ENCODE assay signal across 1 cellular context in the genomic region with DNA sequence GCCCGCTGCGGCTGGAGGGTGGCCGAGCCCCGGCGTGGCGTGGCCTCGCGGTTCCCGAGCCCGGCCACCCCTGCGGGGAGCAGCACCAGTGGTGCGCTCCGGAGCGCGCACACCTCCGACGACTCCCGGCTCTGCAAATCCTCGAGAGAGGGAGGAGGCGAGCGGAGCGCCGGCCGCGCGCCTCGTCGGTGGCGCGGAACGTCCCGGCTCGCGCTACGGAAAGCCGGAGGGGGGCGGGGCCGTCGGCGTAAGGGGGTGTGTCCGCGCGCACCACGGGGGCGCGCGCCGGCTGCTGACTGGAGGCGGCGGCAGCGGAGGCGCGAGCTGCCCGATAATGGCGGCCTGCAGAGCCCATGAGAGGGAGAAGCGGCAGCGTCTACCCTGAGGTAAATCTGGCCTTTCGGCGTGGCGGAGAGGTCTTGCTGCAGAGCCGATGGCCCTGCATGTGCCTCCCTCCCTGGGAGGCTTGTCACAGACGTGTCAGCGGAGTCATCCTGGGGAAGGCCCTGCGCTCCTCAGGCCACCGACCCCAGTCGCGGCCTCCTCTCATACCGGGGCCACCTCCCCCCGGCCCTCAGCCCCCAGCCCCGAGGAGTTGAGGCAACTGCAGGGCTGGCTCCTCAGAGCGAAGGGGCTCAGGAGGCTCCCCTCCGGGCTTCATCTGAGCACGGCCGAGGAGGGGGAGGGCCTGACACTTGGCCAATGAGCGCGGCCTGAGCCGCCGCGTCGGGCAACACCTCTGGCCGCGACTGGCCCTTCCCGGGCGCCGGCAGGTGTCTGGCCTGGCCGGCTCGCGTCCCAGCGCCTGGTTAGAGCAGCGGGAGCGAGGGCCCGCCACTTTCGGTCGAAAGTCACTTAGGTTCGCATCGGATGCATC.
TF ChIP-seq lines count a peak whose summit lies in the region.

A gene (plus strand): TSS at position 295 of the 877 bp plus-strand sequence. CDS start 2,485 bp downstream, outside the sequence.

TF ChIP-seq in K562, 482 proteins besides CTCF, POLR2A, EP300 and RAD21 (continued from another document and continues in another):
- TF ChIP-seq, protein P1, sequence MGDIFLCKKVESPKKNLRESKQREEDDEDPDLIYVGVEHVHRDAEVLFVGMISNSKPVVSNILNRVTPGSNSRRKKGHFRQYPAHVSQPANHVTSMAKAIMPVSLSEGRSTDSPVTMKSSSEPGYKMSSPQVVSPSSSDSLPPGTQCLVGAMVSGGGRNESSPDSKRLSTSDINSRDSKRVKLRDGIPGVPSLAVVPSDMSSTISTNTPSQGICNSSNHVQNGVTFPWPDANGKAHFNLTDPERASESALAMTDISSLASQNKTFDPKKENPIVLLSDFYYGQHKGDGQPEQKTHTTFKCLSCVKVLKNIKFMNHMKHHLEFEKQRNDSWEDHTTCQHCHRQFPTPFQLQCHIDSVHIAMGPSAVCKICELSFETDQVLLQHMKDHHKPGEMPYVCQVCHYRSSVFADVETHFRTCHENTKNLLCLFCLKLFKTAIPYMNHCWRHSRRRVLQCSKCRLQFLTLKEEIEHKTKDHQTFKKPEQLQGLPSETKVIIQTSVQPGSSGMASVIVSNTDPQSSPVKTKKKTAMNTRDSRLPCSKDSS (IDR thresholded peaks at IDR 0.05; ENCODE audit: low read depth, partially characterized antibody) = no peak
- TF ChIP-seq NFYB (IDR thresholded peaks at IDR 0.05; ENCODE audit: extremely low read depth, insufficient read length) (peak; percentile 64), C11orf30 (IDR thresholded peaks at IDR 0.05; ENCODE audit: low read depth) (peak; percentile 62), CBX8 (IDR thresholded peaks at IDR 0.05; ENCODE audit: borderline replicate concordance, extremely low read depth, low read depth, low read length, poor library complexity, severe bottlenecking) (no peak), CTBP1 (IDR thresholded peaks at IDR 0.05; ENCODE audit: borderline replicate concordance) (peak; percentile 98), RAD51 (IDR thresholded peaks at IDR 0.05; ENCODE audit: borderline replicate concordance, low read depth) (no peak), MTA1 (IDR thresholded peaks at IDR 0.05; ENCODE audit: borderline replicate concordance) (no peak), KDM5B (IDR thresholded peaks at IDR 0.05; ENCODE audit: insufficient replicate concordance, low read depth, low read length) (peak; percentile 66), ZNF695 (CRISPR knock-in tag; IDR thresholded peaks at IDR 0.05) (no peak), ZNF57 (CRISPR knock-in tag; IDR thresholded peaks at IDR 0.05) (peak; percentile 79; the same call in 1 of the 2 replicates), ZNF444 (CRISPR knock-in tag; IDR thresholded peaks at IDR 0.05) (no peak), CCAR2 (IDR thresholded peaks at IDR 0.05; ENCODE audit: low read depth, low read length) (no peak), MTF1 (CRISPR knock-in tag; IDR thresholded peaks at IDR 0.05; ENCODE audit: borderline replicate concordance) (no peak; the same call in 1 of the 2 replicates), ATF1 (CRISPR knock-in tag; IDR thresholded peaks at IDR 0.05) (no peak), ATF1 (tag; IDR thresholded peaks at IDR 0.05) (peak; percentile 72), SRSF3 (IDR thresholded peaks at IDR 0.05; ENCODE audit: insufficient read depth, low read length) (no peak), HNRNPUL1 (IDR thresholded peaks at IDR 0.05; ENCODE audit: low read length) (no peak), TEAD4 (IDR thresholded peaks at IDR 0.05; ENCODE audit: low read length) (no peak), TEAD4 (CRISPR knock-in tag; IDR thresholded peaks at IDR 0.05; ENCODE audit: borderline replicate concordance) (no peak), GABPA (tag; conservative IDR thresholded peaks at IDR 0.05; ENCODE audit: low read depth) (peak; percentile 23; the same call in 1 of the 2 replicates), RFX7 (CRISPR knock-in tag; IDR thresholded peaks at IDR 0.05) (0 out of 2 replicates have a peak, but pooled peaks have one; percentile 17), ZNF79 (CRISPR knock-in tag; IDR thresholded peaks at IDR 0.05; ENCODE audit: low read depth) (no peak), RBM34 (IDR thresholded peaks at IDR 0.05; ENCODE audit: borderline replicate concordance, insufficient read depth, low read length) (no peak), TCF7 (IDR thresholded peaks at IDR 0.05; ENCODE audit: borderline replicate concordance) (no peak), ZNF778 (CRISPR knock-in tag; IDR thresholded peaks at IDR 0.05) (no peak), PPARD (CRISPR knock-in tag; IDR thresholded peaks at IDR 0.05) (no peak), ZNF436 (CRISPR knock-in tag; IDR thresholded peaks at IDR 0.05) (0 out of 2 replicates have a peak, but pooled peaks have one; percentile 14), EWSR1 (IDR thresholded peaks at IDR 0.05; ENCODE audit: borderline replicate concordance, low read depth, partially characterized antibody) (no peak), PHF20 (IDR thresholded peaks at IDR 0.05; ENCODE audit: partially characterized antibody) (peak; percentile 61), WHSC1 (IDR thresholded peaks at IDR 0.05; ENCODE audit: low read length) (no peak), ZNF263 (CRISPR knock-in tag; IDR thresholded peaks at IDR 0.05; ENCODE audit: borderline replicate concordance) (peak; percentile 11), NEUROD1 (IDR thresholded peaks at IDR 0.05; ENCODE audit: borderline replicate concordance, low read depth, low read length, partially characterized antibody) (peak; percentile 73), MAFG (tag; conservative IDR thresholded peaks at IDR 0.05) (no peak), FOXJ3 (CRISPR knock-in tag; IDR thresholded peaks at IDR 0.05) (no peak), PRMT5 (CRISPR knock-in tag; IDR thresholded peaks at IDR 0.05) (no peak), ZFP30 (CRISPR knock-in tag; IDR thresholded peaks at IDR 0.05; ENCODE audit: borderline replicate concordance) (no peak), PTBP1 (IDR thresholded peaks at IDR 0.05; ENCODE audit: low read depth, low read length) (no peak), GTF2F1 (IDR thresholded peaks at IDR 0.05; ENCODE audit: low read depth, low read length) (peak; percentile 62), MIER1 (IDR thresholded peaks at IDR 0.05; ENCODE audit: low read depth) (no peak), PTRF (tag; IDR thresholded peaks at IDR 0.05) (no peak), ZNF431 (CRISPR knock-in tag; IDR thresholded peaks at IDR 0.05) (no peak; the same call in none of the 2 replicates), SMAD1 (IDR thresholded peaks at IDR 0.05; ENCODE audit: low read depth, low read length, partially characterized antibody) (no peak), THRAP3 (IDR thresholded peaks at IDR 0.05; ENCODE audit: borderline replicate concordance) (no peak), PHF21A (IDR thresholded peaks at IDR 0.05; ENCODE audit: borderline replicate concordance, low read depth) (peak; percentile 64; the same call in 1 of the 2 replicates), MCM7 (IDR thresholded peaks at IDR 0.05) (no peak), ARHGAP35 (IDR thresholded peaks at IDR 0.05; ENCODE audit: partially characterized antibody) (no peak)
- TF ChIP-seq, protein P2, sequence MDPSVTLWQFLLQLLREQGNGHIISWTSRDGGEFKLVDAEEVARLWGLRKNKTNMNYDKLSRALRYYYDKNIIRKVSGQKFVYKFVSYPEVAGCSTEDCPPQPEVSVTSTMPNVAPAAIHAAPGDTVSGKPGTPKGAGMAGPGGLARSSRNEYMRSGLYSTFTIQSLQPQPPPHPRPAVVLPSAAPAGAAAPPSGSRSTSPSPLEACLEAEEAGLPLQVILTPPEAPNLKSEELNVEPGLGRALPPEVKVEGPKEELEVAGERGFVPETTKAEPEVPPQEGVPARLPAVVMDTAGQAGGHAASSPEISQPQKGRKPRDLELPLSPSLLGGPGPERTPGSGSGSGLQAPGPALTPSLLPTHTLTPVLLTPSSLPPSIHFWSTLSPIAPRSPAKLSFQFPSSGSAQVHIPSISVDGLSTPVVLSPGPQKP (CRISPR knock-in tag; IDR thresholded peaks at IDR 0.05) = no peak
- TF ChIP-seq, protein P3, sequence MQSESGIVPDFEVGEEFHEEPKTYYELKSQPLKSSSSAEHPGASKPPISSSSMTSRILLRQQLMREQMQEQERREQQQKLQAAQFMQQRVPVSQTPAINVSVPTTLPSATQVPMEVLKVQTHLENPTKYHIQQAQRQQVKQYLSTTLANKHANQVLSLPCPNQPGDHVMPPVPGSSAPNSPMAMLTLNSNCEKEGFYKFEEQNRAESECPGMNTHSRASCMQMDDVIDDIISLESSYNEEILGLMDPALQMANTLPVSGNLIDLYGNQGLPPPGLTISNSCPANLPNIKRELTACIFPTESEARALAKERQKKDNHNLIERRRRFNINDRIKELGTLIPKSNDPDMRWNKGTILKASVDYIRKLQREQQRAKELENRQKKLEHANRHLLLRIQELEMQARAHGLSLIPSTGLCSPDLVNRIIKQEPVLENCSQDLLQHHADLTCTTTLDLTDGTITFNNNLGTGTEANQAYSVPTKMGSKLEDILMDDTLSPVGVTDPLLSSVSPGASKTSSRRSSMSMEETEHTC (IDR thresholded peaks at IDR 0.05) = no peak
- TF ChIP-seq, protein P4, sequence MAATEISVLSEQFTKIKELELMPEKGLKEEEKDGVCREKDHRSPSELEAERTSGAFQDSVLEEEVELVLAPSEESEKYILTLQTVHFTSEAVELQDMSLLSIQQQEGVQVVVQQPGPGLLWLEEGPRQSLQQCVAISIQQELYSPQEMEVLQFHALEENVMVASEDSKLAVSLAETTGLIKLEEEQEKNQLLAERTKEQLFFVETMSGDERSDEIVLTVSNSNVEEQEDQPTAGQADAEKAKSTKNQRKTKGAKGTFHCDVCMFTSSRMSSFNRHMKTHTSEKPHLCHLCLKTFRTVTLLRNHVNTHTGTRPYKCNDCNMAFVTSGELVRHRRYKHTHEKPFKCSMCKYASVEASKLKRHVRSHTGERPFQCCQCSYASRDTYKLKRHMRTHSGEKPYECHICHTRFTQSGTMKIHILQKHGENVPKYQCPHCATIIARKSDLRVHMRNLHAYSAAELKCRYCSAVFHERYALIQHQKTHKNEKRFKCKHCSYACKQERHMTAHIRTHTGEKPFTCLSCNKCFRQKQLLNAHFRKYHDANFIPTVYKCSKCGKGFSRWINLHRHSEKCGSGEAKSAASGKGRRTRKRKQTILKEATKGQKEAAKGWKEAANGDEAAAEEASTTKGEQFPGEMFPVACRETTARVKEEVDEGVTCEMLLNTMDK (IDR thresholded peaks at IDR 0.05; ENCODE audit: borderline replicate concordance, insufficient read depth, low read depth, low read length, poor library complexity, severe bottlenecking) = no peak
- TF ChIP-seq, protein P5, sequence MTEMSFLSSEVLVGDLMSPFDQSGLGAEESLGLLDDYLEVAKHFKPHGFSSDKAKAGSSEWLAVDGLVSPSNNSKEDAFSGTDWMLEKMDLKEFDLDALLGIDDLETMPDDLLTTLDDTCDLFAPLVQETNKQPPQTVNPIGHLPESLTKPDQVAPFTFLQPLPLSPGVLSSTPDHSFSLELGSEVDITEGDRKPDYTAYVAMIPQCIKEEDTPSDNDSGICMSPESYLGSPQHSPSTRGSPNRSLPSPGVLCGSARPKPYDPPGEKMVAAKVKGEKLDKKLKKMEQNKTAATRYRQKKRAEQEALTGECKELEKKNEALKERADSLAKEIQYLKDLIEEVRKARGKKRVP (CRISPR knock-in tag; IDR thresholded peaks at IDR 0.05) = no peak; the same call in 1 of the 2 replicates
- TF ChIP-seq, protein P6, sequence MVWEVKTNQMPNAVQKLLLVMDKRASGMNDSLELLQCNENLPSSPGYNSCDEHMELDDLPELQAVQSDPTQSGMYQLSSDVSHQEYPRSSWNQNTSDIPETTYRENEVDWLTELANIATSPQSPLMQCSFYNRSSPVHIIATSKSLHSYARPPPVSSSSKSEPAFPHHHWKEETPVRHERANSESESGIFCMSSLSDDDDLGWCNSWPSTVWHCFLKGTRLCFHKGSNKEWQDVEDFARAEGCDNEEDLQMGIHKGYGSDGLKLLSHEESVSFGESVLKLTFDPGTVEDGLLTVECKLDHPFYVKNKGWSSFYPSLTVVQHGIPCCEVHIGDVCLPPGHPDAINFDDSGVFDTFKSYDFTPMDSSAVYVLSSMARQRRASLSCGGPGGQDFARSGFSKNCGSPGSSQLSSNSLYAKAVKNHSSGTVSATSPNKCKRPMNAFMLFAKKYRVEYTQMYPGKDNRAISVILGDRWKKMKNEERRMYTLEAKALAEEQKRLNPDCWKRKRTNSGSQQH (CRISPR knock-in tag; IDR thresholded peaks at IDR 0.05) = peak; percentile 87; the same call in 1 of the 2 replicates
- TF ChIP-seq, protein P7, sequence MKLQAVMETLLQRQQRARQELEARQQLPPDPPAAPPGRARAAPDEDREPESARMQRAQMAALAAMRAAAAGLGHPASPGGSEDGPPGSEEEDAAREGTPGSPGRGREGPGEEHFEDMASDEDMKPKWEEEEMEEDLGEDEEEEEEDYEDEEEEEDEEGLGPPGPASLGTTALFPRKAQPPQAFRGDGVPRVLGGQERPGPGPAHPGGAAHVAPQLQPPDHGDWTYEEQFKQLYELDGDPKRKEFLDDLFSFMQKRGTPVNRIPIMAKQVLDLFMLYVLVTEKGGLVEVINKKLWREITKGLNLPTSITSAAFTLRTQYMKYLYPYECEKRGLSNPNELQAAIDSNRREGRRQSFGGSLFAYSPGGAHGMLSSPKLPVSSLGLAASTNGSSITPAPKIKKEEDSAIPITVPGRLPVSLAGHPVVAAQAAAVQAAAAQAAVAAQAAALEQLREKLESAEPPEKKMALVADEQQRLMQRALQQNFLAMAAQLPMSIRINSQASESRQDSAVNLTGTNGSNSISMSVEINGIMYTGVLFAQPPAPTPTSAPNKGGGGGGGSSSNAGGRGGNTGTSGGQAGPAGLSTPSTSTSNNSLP (IDR thresholded peaks at IDR 0.05; ENCODE audit: borderline replicate concordance, low read depth, low read length) = no peak
- TF ChIP-seq, protein P8, sequence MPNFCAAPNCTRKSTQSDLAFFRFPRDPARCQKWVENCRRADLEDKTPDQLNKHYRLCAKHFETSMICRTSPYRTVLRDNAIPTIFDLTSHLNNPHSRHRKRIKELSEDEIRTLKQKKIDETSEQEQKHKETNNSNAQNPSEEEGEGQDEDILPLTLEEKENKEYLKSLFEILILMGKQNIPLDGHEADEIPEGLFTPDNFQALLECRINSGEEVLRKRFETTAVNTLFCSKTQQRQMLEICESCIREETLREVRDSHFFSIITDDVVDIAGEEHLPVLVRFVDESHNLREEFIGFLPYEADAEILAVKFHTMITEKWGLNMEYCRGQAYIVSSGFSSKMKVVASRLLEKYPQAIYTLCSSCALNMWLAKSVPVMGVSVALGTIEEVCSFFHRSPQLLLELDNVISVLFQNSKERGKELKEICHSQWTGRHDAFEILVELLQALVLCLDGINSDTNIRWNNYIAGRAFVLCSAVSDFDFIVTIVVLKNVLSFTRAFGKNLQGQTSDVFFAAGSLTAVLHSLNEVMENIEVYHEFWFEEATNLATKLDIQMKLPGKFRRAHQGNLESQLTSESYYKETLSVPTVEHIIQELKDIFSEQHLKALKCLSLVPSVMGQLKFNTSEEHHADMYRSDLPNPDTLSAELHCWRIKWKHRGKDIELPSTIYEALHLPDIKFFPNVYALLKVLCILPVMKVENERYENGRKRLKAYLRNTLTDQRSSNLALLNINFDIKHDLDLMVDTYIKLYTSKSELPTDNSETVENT (CRISPR knock-in tag; IDR thresholded peaks at IDR 0.05) = peak; percentile 56; the same call in 1 of the 2 replicates
